10 cellular contexts compared by ENCODE assay signal in the genomic region with DNA sequence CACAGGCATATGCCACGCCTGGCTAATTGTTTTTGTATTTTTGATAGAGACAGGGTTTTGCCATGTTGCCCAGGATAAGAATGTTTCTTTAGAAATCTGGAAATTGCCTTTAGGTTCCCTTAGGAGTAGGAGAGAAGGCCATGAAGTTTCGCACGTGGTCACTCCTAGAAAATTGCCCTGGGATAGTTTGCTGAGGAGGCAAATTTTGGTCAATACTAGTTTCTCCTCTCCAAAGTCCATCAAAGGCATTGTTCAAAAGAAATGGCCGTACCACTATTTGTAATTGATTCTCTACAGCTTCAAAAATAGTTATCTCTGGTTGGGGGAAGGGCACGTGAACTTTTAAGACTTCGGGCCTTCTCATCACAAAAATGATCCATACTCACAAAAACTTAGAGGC. TPM values are rescaled to one million over a fixed set of nuclear protein-coding genes. Genes with fewer than 3 reads are reported as not detected.
DNase-seq lines count a peak whose midpoint lies in the region; ATAC-seq, FAIRE-seq and TF ChIP-seq lines count a peak whose summit lies in the region.
"Had no signal": no experiment of that assay in that cellular context is flagged by ENCODE, and none has a peak within 500 bp of the region (broad histone marks: within the 10 kb centered on the region; RNA-seq: fewer than 3 reads in every experiment).

No MANE protein-coding gene starts in this region.

- RAD21 ChIA-PET in GM12878 (lab: Charles Lee; ENCODE audit: unreplicated experiment), result interaction anchor here (1.0 to 2.0 kb wide), 16 partner anchors 9 to 375 kb away, joined by 3 to 31 read pairs (median 8); a partner anchor contains a TSS

- SMC1A ChIA-PET in GM12878 (lab: Charles Lee; ENCODE audit: uncharacterized antibody, unreplicated experiment), result interaction anchor here (1.0 to 2.1 kb wide), 12 partner anchors 9 to 279 kb away, joined by 3 to 10 read pairs (median 4); a partner anchor contains a TSS

- peaks cover 32% of the 10 kb centered on the region for H3K4me1 Mint-ChIP-seq in activated CD4-positive, alpha-beta T cell treated with anti-CD3 and anti-CD28 coated beads, Interleukin-2, amount 10 ng/mL, durations not matched to agents 7 days and 5 days
- peaks cover 9 to 23% (median 12%) of the 10 kb centered on the region in 3 donors for H3K4me1 Mint-ChIP-seq in IgD-negative memory B cell

- POLR2A ChIA-PET in activated CD4-positive, alpha-beta T cell treated with anti-CD3 and anti-CD28 coated beads, Interleukin-2, amount 10 ng/mL, durations not matched to agents 7 days and 5 days (lab: Charles Lee), result interaction anchor here (1.6 kb wide), 1 partner anchor 10 kb away, joined by 3 read pairs; no protein-coding TSS in a partner anchor
- POLR2A ChIA-PET in GM12878 (lab: Charles Lee), result interaction anchor here (0.6 to 1.6 kb wide), 5 partner anchors 75 to 279 kb away, joined by 3 to 7 read pairs (median 6); a partner anchor contains a TSS

- H3K27me3 ChIP-seq in GM12878 (replicated peaks in 1 of 2; ENCODE audit: control insufficient read depth in 2 of 2, insufficient read depth in 2 of 2, low read length in 1 of 2), result no peaks in the 10 kb centered on the region
- H3K27me3 ChIP-seq in osteoblast (ENCODE audit: insufficient read depth, low read length), result no peaks in the 10 kb centered on the region
- H3K27me3 ChIP-seq in pancreas, result no peaks in the 10 kb centered on the region

- no peak overlapping the region for H3K9ac ChIP-seq in GM12878 (ENCODE audit: control insufficient read depth, insufficient read depth, low read length)

- no peaks in the 10 kb centered on the region; the same call in 1 of the 2 replicates for H3K4me1 ChIP-seq in GM12878 (ENCODE audit: control insufficient read depth, insufficient read depth, low read length)
- H3K4me1 ChIP-seq in osteoblast (ENCODE audit: insufficient read depth, low read length), result peaks cover 16% of the 10 kb centered on the region
- peaks cover 4 to 20% (median 11%) of the 10 kb centered on the region in 3 donors for H3K4me1 ChIP-seq in pancreas

- H3K27ac ChIP-seq in GM12878 (ENCODE audit: control insufficient read depth, insufficient read depth), result no peak overlapping the region
- no peak overlapping the region for H3K27ac ChIP-seq in osteoblast (ENCODE audit: low read depth, low read length)
- no peak overlapping the region for H3K27ac ChIP-seq in pancreas

- no peaks in the 10 kb centered on the region for H3K27me3 Mint-ChIP-seq in activated CD4-positive, alpha-beta T cell treated with anti-CD3 and anti-CD28 coated beads, Interleukin-2, amount 10 ng/mL, durations not matched to agents 7 days and 5 days
- no peaks in the 10 kb centered on the region for H3K27me3 Mint-ChIP-seq in IgD-negative memory B cell
- H3K27me3 Mint-ChIP-seq: naive B cell had no signal

- H3K4me2 ChIP-seq in GM12878 (ENCODE audit: control insufficient read depth, insufficient read depth), result no peak overlapping the region
- H3K4me2 ChIP-seq in osteoblast (ENCODE audit: insufficient read depth, low read length), result no peak overlapping the region

- intact Hi-C loops in GM12878 (cut with micrococcal nuclease; ENCODE audit: unreplicated experiment), result loop anchor here (1.0 to 10.0 kb wide), 7 partner anchors 50 to 402 kb away; a partner anchor contains a TSS
- intact Hi-C loops in pancreas (cut with DNase I), result no loop called here

- H3K79me2 ChIP-seq in GM12878 (ENCODE audit: control insufficient read depth, insufficient read depth, low read length) (peaks cover 35% of the 10 kb centered on the region), osteoblast (ENCODE audit: insufficient read depth, low read length) (peaks cover 39% of the 10 kb centered on the region)

- no TSS peak for BruUV-seq in GM12878 (replicated peaks; lab: Mats Ljungman, UMichigan)

- in situ Hi-C loops in GM12878 (cut with MboI), result no loop called here

- H3K36me3 ChIP-seq in GM12878 (ENCODE audit: control insufficient read depth in 2 of 2, insufficient read depth in 2 of 2, low read length in 1 of 2), result no peaks in the 10 kb centered on the region
- peaks cover 7% of the 10 kb centered on the region for H3K36me3 ChIP-seq in osteoblast (ENCODE audit: insufficient read depth, low read length)
- H3K36me3 ChIP-seq in pancreas, result no peaks in the 10 kb centered on the region

- no peak for TF ChIP-seq EP300 in GM12878 (IDR thresholded peaks at IDR 0.05; ENCODE audit: borderline replicate concordance in 1 of 2, control insufficient read depth in 1 of 2, low read depth in 2 of 2, low read length in 2 of 2)

- no peaks in the 10 kb centered on the region for H4K20me1 ChIP-seq in GM12878 (ENCODE audit: control insufficient read depth, insufficient read depth)
- peaks cover 2% of the 10 kb centered on the region for H4K20me1 ChIP-seq in osteoblast (ENCODE audit: insufficient read depth, low read length)

- TF ChIP-seq RAD21 in GM12878 (IDR thresholded peaks at IDR 0.05; ENCODE audit: insufficient read depth, low read depth, low read length), result no peak

- CTCF ChIA-PET in activated CD4-positive, alpha-beta T cell treated with anti-CD3 and anti-CD28 coated beads, Interleukin-2, amount 10 ng/mL, durations not matched to agents 7 days and 5 days (lab: Charles Lee), result interaction anchor here (0.5 to 2.2 kb wide), 32 partner anchors 9 to 669 kb away, joined by 3 to 24 read pairs (median 4); a partner anchor contains a TSS
- CTCF ChIA-PET in GM12878 (lab: Yijun Ruan, JAX), result interaction anchor here (0.7 to 1.9 kb wide), 31 partner anchors 9 to 348 kb away, joined by 3 to 20 read pairs (median 6); a partner anchor contains a TSS

- TF ChIP-seq CTCF in GM12878 (IDR thresholded peaks at IDR 0.05 in 2 of 3, conservative IDR thresholded peaks at IDR 0.05 in 1 of 3; ENCODE audit: control insufficient read depth in 2 of 3, extremely low read depth in 1 of 3, insufficient read depth in 1 of 3, low read depth in 3 of 3, low read length in 3 of 3) (no peak), osteoblast (IDR thresholded peaks at IDR 0.05; ENCODE audit: extremely low read depth, low read depth, low read length) (no peak), pancreas (IDR thresholded peaks at IDR 0.05) (no peak)

- H3K4me3 ChIP-seq in GM12878 (no peak overlapping the region), osteoblast (ENCODE audit: insufficient read depth, low read length) (no peak overlapping the region), pancreas (no peak overlapping the region)

- no peak overlapping the region for H3K4me3 Mint-ChIP-seq in activated CD4-positive, alpha-beta T cell treated with anti-CD3 and anti-CD28 coated beads, Interleukin-2, amount 10 ng/mL, durations not matched to agents 7 days and 5 days
- H3K4me3 Mint-ChIP-seq in IgD-negative memory B cell, result no peak overlapping the region

- peak overlapping the region; percentile 95 for H3K27ac Mint-ChIP-seq in activated CD4-positive, alpha-beta T cell treated with anti-CD3 and anti-CD28 coated beads, Interleukin-2, amount 10 ng/mL, durations not matched to agents 7 days and 5 days
- peak overlapping the region in 2 of 3 donors; percentile 55 to 98 for H3K27ac Mint-ChIP-seq in IgD-negative memory B cell
- H3K27ac Mint-ChIP-seq: endodermal cell had no signal

- no peak for DNase-seq in activated CD4-positive, alpha-beta T cell treated with anti-CD3 and anti-CD28 coated beads, Interleukin-2, amount 10 ng/mL, durations not matched to agents 7 days and 5 days
- no peak for DNase-seq in activated CD4-positive, alpha-beta T cell treated with anti-CD3 and anti-CD28 coated beads, Interleukin-2, amount 50 U/mL, for 4 hours
- DNase-seq in GM12878 (ENCODE audit: low read depth, low spot score) (no peak), osteoblast (ENCODE audit: insufficient read length, low spot score, missing footprints) (no peak), pancreas (no peak), NCI-H748 treated with DMSO at 0.1 percent for 48 hours (lab: John Stamatoyannopoulos, UW) (no peak)
- no peak for DNase-seq in stimulated activated CD4-positive, alpha-beta T cell treated with anti-CD3 and anti-CD28 coated beads, Interleukin-15, amount 100 ng/mL, for 24 hours

- ATAC-seq in GM12878 (no peak), pancreas (no peak)

- H3K36me3 Mint-ChIP-seq in activated CD4-positive, alpha-beta T cell treated with anti-CD3 and anti-CD28 coated beads, Interleukin-2, amount 10 ng/mL, durations not matched to agents 7 days and 5 days (ENCODE audit: low read depth), result peaks cover 15% of the 10 kb centered on the region
- peaks cover 4% of the 10 kb centered on the region for H3K36me3 Mint-ChIP-seq in IgD-negative memory B cell

- 72% methylated on average over 6 of the region's 6 CpGs for WGBS in GM12878 (ENCODE audit: insufficient coverage, insufficient replicate concordance, low lambda C conversion rate, missing lambda C conversion rate)
- WGBS in pancreas, 2 donors, result 78 to 82% methylated on average over 6 of the region's 6 CpGs

- no peaks in the 10 kb centered on the region for H3K9me3 ChIP-seq in GM12878 (replicated peaks; ENCODE audit: control insufficient read depth, insufficient read depth, low read length)
- no peaks in the 10 kb centered on the region for H3K9me3 ChIP-seq in osteoblast (ENCODE audit: low read depth, low read length)
- no peaks in the 10 kb centered on the region for H3K9me3 ChIP-seq in pancreas

- H2AFZ ChIP-seq in GM12878 (ENCODE audit: control insufficient read depth, low read depth, low read length) (peak overlapping the region; percentile 81), osteoblast (ENCODE audit: low read length) (peak overlapping the region; percentile 50)

- FAIRE-seq in GM12878 (lab: Jason Lieb, UNC) (no peak), pancreas (lab: Jason Lieb, UNC) (no peak)

- TF ChIP-seq POLR2A in GM12878 (IDR thresholded peaks at IDR 0.05; ENCODE audit: low read depth, low read length), result no peak

- no peaks in the 10 kb centered on the region for H3K9me3 Mint-ChIP-seq in activated CD4-positive, alpha-beta T cell treated with anti-CD3 and anti-CD28 coated beads, Interleukin-2, amount 10 ng/mL, durations not matched to agents 7 days and 5 days
- no peaks in the 10 kb centered on the region for H3K9me3 Mint-ChIP-seq in IgD-negative memory B cell
- H3K9me3 Mint-ChIP-seq: endodermal cell, naive B cell had no signal

RNA-seq across cellular contexts. Expression of a gene that starts 0.8 kb away (rescaled TPM):
- total RNA-seq in activated CD4-positive, alpha-beta T cell treated with anti-CD3 and anti-CD28 coated beads, Interleukin-2, amount 10 ng/mL, durations not matched to agents 7 days and 5 days, result 10 to 100 TPM; 40.2 to 50.5 TPM
- polyA plus RNA-seq in IgD-negative memory B cell, result 25.9 TPM
- 37.9 and 41.0 TPM in 2 replicates for total RNA-seq in GM12878 (2013; cell fraction: nucleolus; rRNA removed)
- 50.1 and 60.4 TPM in 2 replicates for total RNA-seq in GM12878 (2014; rRNA removed)
- total RNA-seq in GM12878 (2014; rRNA removed; fragmentation: Illumina TruSeq; extraction: Trizol), result 38.5 and 45.1 TPM in 2 replicates
- 25.5 and 32.2 TPM in 2 replicates for total RNA-seq in GM12878 (2021)
- 13.6 TPM for polyA plus RNA-seq in GM12878 (2011; ENCODE audit: low read depth)
- 41.5 and 45.6 TPM in 2 replicates for polyA plus RNA-seq in GM12878 (2011; rRNA removed)
- polyA plus RNA-seq in GM12878 (2011; cell fraction: cytosol; rRNA removed), result 21.2 and 21.6 TPM in 2 replicates
- polyA plus RNA-seq in GM12878 (2011; cell fraction: nucleus; rRNA removed), result 21.4 and 26.0 TPM in 2 replicates
- 22.2 and 26.6 TPM in 2 replicates for polyA plus RNA-seq in GM12878 (2012)
- polyA plus RNA-seq in GM12878 (2014; fragmentation: Illumina TruSeq; extraction: Trizol), result 38.3 and 48.0 TPM in 2 replicates
- polyA plus RNA-seq in GM12878 (2014; fragmentation: Nextera tagmentation; extraction: Ambion mirVana), result 10 to 100 TPM; 14.7 to 27.5 TPM
- polyA plus RNA-seq in GM12878 (2014; rRNA removed), result 27.7 and 30.6 TPM in 2 replicates
- 10 to 100 TPM; 64.5 to 67.9 TPM for polyA plus RNA-seq in GM12878 (2016; fragmentation: Nextera tagmentation; extraction: Ambion mirVana)
- polyA minus RNA-seq in GM12878 (2011; rRNA and poly(A)+ RNA removed), result 39.9 and 59.1 TPM in 2 replicates
- 21.7 and 24.7 TPM in 2 replicates for polyA minus RNA-seq in GM12878 (2011; cell fraction: cytosol; rRNA and poly(A)+ RNA removed)
- 10.2 and 18.8 TPM in 2 replicates for polyA minus RNA-seq in GM12878 (2011; cell fraction: nucleus; rRNA and poly(A)+ RNA removed)
- 42.0 and 47.7 TPM in 2 replicates for total RNA-seq in osteoblast
- total RNA-seq in pancreas, result 10 to 100 TPM; 18.2 to 37.0 (median 25.0) TPM
- polyA plus RNA-seq in pancreas, result 10 to 100 TPM; 22.6 to 32.4 TPM
